Comparison of ENCODE assay signal across 8 cellular contexts in genomic region chrX:15143050-15143824, GRCh38.
DNase-seq lines count a peak whose midpoint lies in the region; ATAC-seq and TF ChIP-seq lines count a peak whose summit lies in the region.

No MANE protein-coding gene starts in this region.

- H3K79me2 ChIP-seq in OCI-LY1 (ENCODE audit: insufficient read depth, low read length) (no peaks in the 10 kb centered on the region), parathyroid adenoma (no peaks in the 10 kb centered on the region)

- DNase-seq in A172 (ENCODE audit: low spot score) (peak; percentile 49), activated T-helper 1 cell treated with Interleukin-2 at 50 U/mL for 16 hours (ENCODE audit: low read depth) (peak; percentile 23), foreskin fibroblast (peak; percentile 11 to 57)

- H3K36me3 ChIP-seq in OCI-LY1 (ENCODE audit: insufficient read depth, low read length): no peaks in the 10 kb centered on the region
- no peaks in the 10 kb centered on the region for H3K36me3 ChIP-seq in parathyroid adenoma (ENCODE audit: control insufficient read depth, insufficient read depth, low read length)

- H3K9ac ChIP-seq in OCI-LY1 (ENCODE audit: low read length) (no peak overlapping the region), parathyroid adenoma (no peak overlapping the region)

- H3K4me3 ChIP-seq in GM12875 (ENCODE audit: low read depth, low read length) (no peak overlapping the region), OCI-LY1 (ENCODE audit: low read depth, low read length, poor library complexity, severe bottlenecking) (no peak overlapping the region), foreskin fibroblast (ENCODE audit: low read depth in 1 of 2, low read length in 2 of 2) (no peak overlapping the region), parathyroid adenoma (ENCODE audit: low read depth, low read length) (no peak overlapping the region)

- H3F3A ChIP-seq in OCI-LY1 (ENCODE audit: insufficient read depth, low read length): no peaks in the 10 kb centered on the region

- TF ChIP-seq CTCF in GM12875 (IDR thresholded peaks at IDR 0.05; ENCODE audit: borderline replicate concordance, insufficient read depth, low read depth, low read length) (peak; percentile 69), OCI-LY1 (IDR thresholded peaks at IDR 0.05; ENCODE audit: low read length) (peak; percentile 59), foreskin fibroblast (IDR thresholded peaks at IDR 0.05; ENCODE audit: low read depth, low read length) (peak; percentile 58), parathyroid adenoma (IDR thresholded peaks at IDR 0.05) (peak; percentile 58)

- H3K27me3 ChIP-seq in OCI-LY1 (ENCODE audit: insufficient read depth, low read length) (no peaks in the 10 kb centered on the region), parathyroid adenoma (ENCODE audit: control insufficient read depth, insufficient read depth, low read length) (no peaks in the 10 kb centered on the region)

- peak; percentile 58 for ATAC-seq in HG03196 (IDR thresholded peaks at IDR 0.05; ENCODE audit: unreplicated experiment)
- no peak for ATAC-seq in HG03571 (IDR thresholded peaks at IDR 0.05; ENCODE audit: unreplicated experiment)

- no peaks in the 10 kb centered on the region for H3K9me3 ChIP-seq in OCI-LY1 (ENCODE audit: low read length)
- no peaks in the 10 kb centered on the region for H3K9me3 ChIP-seq in parathyroid adenoma (ENCODE audit: control insufficient read depth, low read length)

- no peak overlapping the region for H3K27ac ChIP-seq in OCI-LY1 (ENCODE audit: low read depth, low read length, poor library complexity, severe bottlenecking)
- H3K27ac ChIP-seq in parathyroid adenoma: no peak overlapping the region

- no peaks in the 10 kb centered on the region for H4K20me1 ChIP-seq in OCI-LY1 (ENCODE audit: insufficient read depth, low read length)

- H2AFZ ChIP-seq in OCI-LY1 (ENCODE audit: low read length) (no peak overlapping the region), parathyroid adenoma (no peak overlapping the region)

- no peaks in the 10 kb centered on the region for H3K9me2 ChIP-seq in OCI-LY1 (ENCODE audit: low read depth, low read length)

- H3K4me1 ChIP-seq in OCI-LY1 (ENCODE audit: insufficient read depth, low read length, severe bottlenecking): no peaks in the 10 kb centered on the region
- no peaks in the 10 kb centered on the region for H3K4me1 ChIP-seq in parathyroid adenoma

- H3K4me2 ChIP-seq in OCI-LY1 (ENCODE audit: low read length): no peak overlapping the region
- H3K4me2 ChIP-seq in parathyroid adenoma (ENCODE audit: low read length): no peak overlapping the region
